In genomic region chr11:74950374-74950969, GRCh38 we compare ENCODE assay signal across 8 cellular contexts. TPM values are rescaled to one million over a fixed set of nuclear protein-coding genes. Genes with fewer than 3 reads are reported as not detected.
DNase-seq lines count a peak whose midpoint lies in the region; ATAC-seq and TF ChIP-seq lines count a peak whose summit lies in the region.

No MANE protein-coding gene starts in this region.

- ATAC-seq in HG02870 (IDR thresholded peaks at IDR 0.05; ENCODE audit: unreplicated experiment) = no peak

- BruUV-seq in OCI-LY7 (replicated peaks; lab: Mats Ljungman, UMichigan) = no TSS peak

- H3K79me2 ChIP-seq in OCI-LY7 (ENCODE audit: insufficient read depth, low read depth, low read length) = peaks cover 79% of the 10 kb centered on the region

- TF ChIP-seq CTCF in GM12865 (IDR thresholded peaks at IDR 0.05; ENCODE audit: insufficient read depth, low read depth, low read length, missing control alignments) (no peak), OCI-LY7 (conservative IDR thresholded peaks at IDR 0.05; ENCODE audit: low read length) (no peak), esophagus squamous epithelium (IDR thresholded peaks at IDR 0.05) (no peak)

- H3K27ac ChIP-seq in OCI-LY7 (ENCODE audit: low read depth, low read length, poor library complexity, severe bottlenecking) = peak overlapping the region; percentile 74
- peak overlapping the region in 1 of 4 donors; percentile 86 for H3K27ac ChIP-seq in esophagus squamous epithelium
- no peak overlapping the region for H3K27ac ChIP-seq in rectal smooth muscle tissue (ENCODE audit: low read depth, low read length)

- no peak overlapping the region for H2AFZ ChIP-seq in OCI-LY7 (ENCODE audit: low read length)

- WGBS in esophagus squamous epithelium, 2 donors = 65% methylated on average over 2 of the region's 2 CpGs

- peaks cover 23% of the 10 kb centered on the region for H4K20me1 ChIP-seq in OCI-LY7 (ENCODE audit: insufficient read depth, low read length)

- POLR2A ChIA-PET in OCI-LY7 (lab: Charles Lee) = interaction anchor here (1.1 to 3.5 kb wide), 3 partner anchors 12 to 38 kb away, joined by 3 to 15 read pairs (median 3); partner anchors contain the start of gene NEU3

- H3K9me3 ChIP-seq in OCI-LY7 (ENCODE audit: low read length) (no peaks in the 10 kb centered on the region; the same call in 1 of the 2 replicates), esophagus squamous epithelium (no peaks in the 10 kb centered on the region)

- H3K9ac ChIP-seq in rectal smooth muscle tissue (ENCODE audit: low read length) = no peak overlapping the region

- DNase-seq in GM12865 (ENCODE audit: low read depth) = peak; percentile 80
- peak; percentile 63 for DNase-seq in OCI-LY7 (ENCODE audit: low spot score)
- no peak for DNase-seq in esophagus squamous epithelium (lab: John Stamatoyannopoulos, UW)
- DNase-seq in SW 1271 (lab: John Stamatoyannopoulos, UW) = no peak
- DNase-seq in NCI-H2171 (lab: John Stamatoyannopoulos, UW) = no peak
- DNase-seq in DMS 273 (lab: John Stamatoyannopoulos, UW; ENCODE audit: unreplicated experiment) = no peak

- intact Hi-C loops in OCI-LY7 (cut with micrococcal nuclease; ENCODE audit: unreplicated experiment) (no loop called here), esophagus squamous epithelium (cut with DNase I) (no loop called here)

- H3K36me3 ChIP-seq in OCI-LY7 (ENCODE audit: insufficient read depth, low read length) (peaks cover 55% of the 10 kb centered on the region), esophagus squamous epithelium (peaks cover 0 to 26% (median 0%) of the 10 kb centered on the region in 3 donors), rectal smooth muscle tissue (ENCODE audit: control insufficient read depth, insufficient read depth, low read length) (no peaks in the 10 kb centered on the region)

- CTCF ChIA-PET in OCI-LY7 (lab: Charles Lee; ENCODE audit: unreplicated experiment) = no interaction called here

- H3K4me2 ChIP-seq in OCI-LY7 (ENCODE audit: low read length) = peak overlapping the region; percentile 86

- peaks cover 44% of the 10 kb centered on the region for H3K4me1 ChIP-seq in OCI-LY7 (ENCODE audit: insufficient read depth, low read length, poor library complexity, severe bottlenecking)
- peaks cover 5 to 56% (median 21%) of the 10 kb centered on the region in 3 donors for H3K4me1 ChIP-seq in esophagus squamous epithelium
- peaks cover 3% of the 10 kb centered on the region for H3K4me1 ChIP-seq in rectal smooth muscle tissue (ENCODE audit: control insufficient read depth, insufficient read depth, low read length)

- H3K4me3 ChIP-seq in GM12865 (ENCODE audit: low read depth, low read length) (peak overlapping the region; percentile 86), OCI-LY7 (ENCODE audit: low read depth, low read length, poor library complexity, severe bottlenecking) (peak overlapping the region; percentile 91), esophagus squamous epithelium (peak overlapping the region; percentile 69 to 86 (median 84)), rectal smooth muscle tissue (ENCODE audit: low read length) (peak overlapping the region; percentile 100)

- H3K9me2 ChIP-seq in OCI-LY7 (ENCODE audit: insufficient read depth, low read length) = no peaks in the 10 kb centered on the region

- H3K27me3 ChIP-seq in esophagus squamous epithelium (no peaks in the 10 kb centered on the region), rectal smooth muscle tissue (ENCODE audit: control insufficient read depth, insufficient read depth, low read length) (no peaks in the 10 kb centered on the region)

- TF ChIP-seq POLR2A in esophagus squamous epithelium (IDR thresholded peaks at IDR 0.05) = no peak

RNA-seq across cellular contexts. Expression of gene SPCS2, which starts 1.4 kb away (rescaled TPM):
- 38.3 and 39.6 TPM in 2 replicates for total RNA-seq in OCI-LY7 (2014; rRNA removed; shearing (Covaris generic))
- 168 and 212 TPM in 2 replicates for total RNA-seq in OCI-LY7 (2022)
- total RNA-seq in esophagus squamous epithelium = 10 to 100 TPM; 40.7 to 62.8 (median 53.6) TPM

RNA-seq across cellular contexts. Expression of gene XRRA1, which starts 1.6 kb away (rescaled TPM):
- total RNA-seq in OCI-LY7 (2014; rRNA removed; shearing (Covaris generic)) = 19.0 and 20.3 TPM in 2 replicates
- total RNA-seq in OCI-LY7 (2022) (29.1 and 29.2 TPM in 2 replicates), esophagus squamous epithelium (10 to 100 TPM in 2 of 4 donors, 1 to 10 TPM in 1, under 1 TPM in 1; 0.45 to 19.5 (median 9.1) TPM)

RNA-seq across cellular contexts. Expression of gene NEU3, which starts 38.3 kb away (rescaled TPM):
- total RNA-seq in OCI-LY7 (2014; rRNA removed; shearing (Covaris generic)) = 49.4 and 56.3 TPM in 2 replicates
- 42.6 and 44.8 TPM in 2 replicates for total RNA-seq in OCI-LY7 (2022)
- 1 to 10 TPM in 3 of 4 donors, under 1 TPM in 1; 0.99 to 5.5 (median 4.2) TPM for total RNA-seq in esophagus squamous epithelium

Comparison
In these comparisons a context has a peak if more than half of its experiments do, and no peak if none do; other contexts are left out.
1. DNase-seq: peak in GM12865 (single experiment) and OCI-LY7 (single experiment); none in esophagus squamous epithelium (single experiment), SW 1271 (0 of 2), NCI-H2171 (single experiment) and DMS 273 (single experiment).
2. RNA of gene NEU3, which starts 38.3 kb away (total RNA-seq): 42.6 to 56.3 TPM in OCI-LY7; 0.99 to 5.5 TPM in esophagus squamous epithelium; every median in the first group is over 4 times any median in the second.
3. Peak in every context shown above with its lines, with median percentiles within 50 percentile points of each other: H3K4me3 ChIP-seq.